In the genomic region with DNA sequence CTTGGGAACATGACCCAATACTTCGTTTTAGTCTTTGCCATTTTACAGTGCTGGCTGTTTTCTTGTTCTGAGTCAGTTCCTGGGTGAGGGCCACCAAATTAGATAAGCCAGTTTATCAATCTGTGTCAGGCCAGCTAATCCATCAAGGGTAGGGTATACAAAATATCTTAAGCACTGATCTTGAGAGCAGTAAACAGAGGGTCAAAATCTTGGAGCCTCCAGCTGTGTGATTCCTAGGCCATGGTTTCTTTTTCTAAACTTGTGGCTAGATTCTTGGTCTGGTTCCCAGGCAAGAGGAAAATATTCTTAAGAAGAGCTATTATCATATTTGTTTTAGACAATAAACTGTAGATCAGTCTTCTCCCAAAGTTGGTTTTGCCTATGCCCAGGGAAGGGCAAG, we compare ENCODE assay signal across 16 cellular contexts.
DNase-seq lines count a peak whose midpoint lies in the region; ATAC-seq and TF ChIP-seq lines count a peak whose summit lies in the region.
"Had no signal": no experiment of that assay in that cellular context is flagged by ENCODE, and none has a peak within 500 bp of the region (broad histone marks: within the 10 kb centered on the region; RNA-seq: fewer than 3 reads in every experiment).

No MANE protein-coding gene starts in this region.

- H3K9me3 ChIP-seq in DND-41 (ENCODE audit: insufficient read depth, low read length, severe bottlenecking) = peaks cover 26% of the 10 kb centered on the region
- H3K9me3 ChIP-seq in adipocyte (ENCODE audit: control insufficient read depth, low read length) = peaks cover 55% of the 10 kb centered on the region
- H3K9me3 ChIP-seq: BE2C had no signal

- H3K36me3 ChIP-seq in DND-41 (ENCODE audit: insufficient read depth, low read length) (no peaks in the 10 kb centered on the region), adipocyte (ENCODE audit: control insufficient read depth, insufficient read depth, low read length, severe bottlenecking) (no peaks in the 10 kb centered on the region)
- H3K36me3 ChIP-seq: BE2C had no signal

- H3K4me3 ChIP-seq in DND-41 (ENCODE audit: low read depth in 1 of 2, low read length in 2 of 2) = no peak overlapping the region
- no peak overlapping the region for H3K4me3 ChIP-seq in adipocyte (ENCODE audit: low read length)
- no peak overlapping the region for H3K4me3 ChIP-seq in astrocyte of the spinal cord (ENCODE audit: low read depth, low read length)
- H3K4me3 ChIP-seq in fibroblast of pulmonary artery (replicated peaks; ENCODE audit: low read depth, low read length) = no peak overlapping the region

- H3K9ac ChIP-seq in DND-41 (ENCODE audit: low read depth, low read length) (no peak overlapping the region), adipocyte (ENCODE audit: low read length) (no peak overlapping the region)

- ATAC-seq in DND-41 (ENCODE audit: insufficient read depth, low read depth) = 0 out of 3 replicates have a peak, but pooled peaks have one; percentile 12
- no peak for ATAC-seq in HG02840 (IDR thresholded peaks at IDR 0.05; ENCODE audit: low FRiP score, unreplicated experiment)
- no peak for ATAC-seq in HG03521 (IDR thresholded peaks at IDR 0.05; ENCODE audit: unreplicated experiment)

- H3K4me1 ChIP-seq in DND-41 (ENCODE audit: insufficient read depth, low read length) = no peaks in the 10 kb centered on the region; the same call in 1 of the 2 replicates
- no peaks in the 10 kb centered on the region for H3K4me1 ChIP-seq in adipocyte (ENCODE audit: control insufficient read depth, insufficient read depth, low read length)
- H3K4me1 ChIP-seq: BE2C had no signal

- H2AFZ ChIP-seq in DND-41 (ENCODE audit: low read depth, low read length) = no peak overlapping the region

- in situ Hi-C loops in astrocyte of the spinal cord (cut with HindIII; ENCODE audit: low sequenced_read_pairs) = no loop called here

- H3K4me2 ChIP-seq in DND-41 (ENCODE audit: insufficient read depth, low read length) = no peak overlapping the region

- TF ChIP-seq CTCF in DND-41 (IDR thresholded peaks at IDR 0.05; ENCODE audit: borderline replicate concordance, extremely low read depth, low read length, poor library complexity, severe bottlenecking) (no peak), astrocyte of the spinal cord (IDR thresholded peaks at IDR 0.05; ENCODE audit: low read depth, low read length) (no peak), fibroblast of pulmonary artery (IDR thresholded peaks at IDR 0.05; ENCODE audit: low read length, missing control alignments) (no peak)

- H3K79me2 ChIP-seq in DND-41 (ENCODE audit: insufficient read depth, low read length) = no peaks in the 10 kb centered on the region

- no peaks in the 10 kb centered on the region for H3K27me3 ChIP-seq in DND-41 (ENCODE audit: insufficient read depth, low read length, poor library complexity)
- H3K27me3 ChIP-seq in adipocyte (replicated peaks; ENCODE audit: control insufficient read depth, insufficient read depth, low read length) = no peaks in the 10 kb centered on the region
- H3K27me3 ChIP-seq: BE2C had no signal

- no peaks in the 10 kb centered on the region for H4K20me1 ChIP-seq in DND-41 (ENCODE audit: insufficient read depth, low read length)

- DNase-seq in DND-41 = no peak
- DNase-seq in adipocyte (ENCODE audit: low read depth) = peak; percentile 4
- peak; percentile 52 for DNase-seq in astrocyte of the spinal cord (ENCODE audit: low read depth, low spot score)
- peak; percentile 10 for DNase-seq in fibroblast of pulmonary artery (ENCODE audit: low read depth)
- no peak for DNase-seq in SKM-1 (lab: John Stamatoyannopoulos, UW; ENCODE audit: unreplicated experiment)
- DNase-seq in caudate nucleus (lab: John Stamatoyannopoulos, UW) = no peak
- DNase-seq: BE2C; CD4-positive, alpha-beta memory T cell; DMS153; DMS79 treated with DMSO at 0.1 percent for 48 hours; HCEC 1CT; HFFc6 had no signal

- H3K27ac ChIP-seq in DND-41 (ENCODE audit: low read length) (no peak overlapping the region), caudate nucleus (ENCODE audit: low read depth, low read length) (no peak overlapping the region)
- H3K27ac ChIP-seq: C4-2B, HL-60 had no signal

Comparison
In these comparisons a context has a peak if more than half of its experiments do, and no peak if none do; other contexts are left out.
1. DNase-seq: peak in adipocyte (single experiment), astrocyte of the spinal cord (single experiment) and fibroblast of pulmonary artery (single experiment); none in DND-41 (single experiment), SKM-1 (single experiment) and caudate nucleus (0 of 61).